ENCODE assay signal across 1 cellular context in genomic region chr1:89841507-89841906, GRCh38.
TF ChIP-seq lines count a peak whose summit lies in the region.

No MANE protein-coding gene starts in this region.

TF ChIP-seq in IMR-90, 13 proteins besides CTCF, POLR2A, EP300 and RAD21 (continued from another document):
- TF ChIP-seq ELK1 (IDR thresholded peaks at IDR 0.05; ENCODE audit: borderline replicate concordance, low read depth, low read length) (no peak), USF2 (IDR thresholded peaks at IDR 0.05; ENCODE audit: low read depth, low read length) (no peak), RFX5 (IDR thresholded peaks at IDR 0.05; ENCODE audit: low read depth, low read length) (no peak), CEBPB (IDR thresholded peaks at IDR 0.05; ENCODE audit: low read depth, low read length) (no peak), MXI1 (IDR thresholded peaks at IDR 0.05; ENCODE audit: borderline replicate concordance, low read depth, low read length) (no peak), NFE2L2 (IDR thresholded peaks at IDR 0.05; ENCODE audit: low read depth, low read length) (no peak), FOS (IDR thresholded peaks at IDR 0.05; ENCODE audit: low read depth, low read length) (no peak), MAZ (IDR thresholded peaks at IDR 0.05; ENCODE audit: borderline replicate concordance, low read depth, low read length) (no peak), SMC3 (IDR thresholded peaks at IDR 0.05; ENCODE audit: low read depth, low read length) (no peak), CHD1 (IDR thresholded peaks at IDR 0.05; ENCODE audit: low read depth, low read length) (no peak), RCOR1 (IDR thresholded peaks at IDR 0.05; ENCODE audit: insufficient replicate concordance, low read length) (no peak)
